In the genomic region with DNA sequence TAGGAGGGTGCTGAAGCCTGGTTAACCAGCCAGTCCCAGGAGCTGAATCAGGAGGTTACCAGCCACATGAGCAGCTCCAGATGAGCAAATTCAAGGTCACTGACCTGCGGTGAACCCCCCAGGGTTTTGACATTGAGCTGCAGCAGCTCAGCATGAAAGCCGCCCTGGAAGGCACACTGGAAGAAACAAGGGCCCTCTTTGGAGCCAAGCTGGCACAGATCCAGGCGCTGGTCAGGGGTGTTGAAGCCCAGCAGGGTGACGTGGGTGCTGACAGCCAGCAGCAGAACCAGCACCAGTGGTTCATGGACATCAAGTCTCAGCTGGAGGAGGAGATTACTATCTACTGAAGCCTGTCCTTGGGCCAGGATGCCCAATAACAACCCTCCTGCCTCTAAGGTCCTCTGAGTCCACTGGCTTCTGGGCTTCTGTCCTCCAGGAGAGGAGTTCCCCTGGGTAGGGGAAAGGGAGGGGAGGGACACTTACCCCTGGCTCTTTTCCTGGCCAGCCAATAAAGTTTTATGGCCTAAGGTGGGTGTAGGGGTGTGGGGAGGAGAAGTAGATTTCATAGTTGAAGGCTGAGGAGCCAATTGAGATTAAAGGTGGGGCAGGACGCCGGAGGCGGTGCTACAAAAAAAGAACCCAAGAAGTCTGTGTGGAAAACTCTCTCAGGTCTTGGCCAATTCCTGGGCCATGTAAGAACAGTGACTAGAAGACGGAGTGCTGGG, we compare ENCODE assay signal across 20 cellular contexts. TPM values are rescaled to one million over a fixed set of nuclear protein-coding genes. Genes with fewer than 3 reads are reported as not detected.
DNase-seq lines count a peak whose midpoint lies in the region; ATAC-seq, FAIRE-seq and TF ChIP-seq lines count a peak whose summit lies in the region.
"Had no signal": no experiment of that assay in that cellular context is flagged by ENCODE, and none has a peak within 500 bp of the region (broad histone marks: within the 10 kb centered on the region; RNA-seq: fewer than 3 reads in every experiment).

No MANE protein-coding gene starts in this region.

- in situ Hi-C loops in SK-MEL-5 (cut with HindIII; ENCODE audit: low pct_unique_long_range_greater_than_20kb, low sequenced_read_pairs) = no loop called here

- H3K9me3 Mint-ChIP-seq in neural progenitor cell = peaks cover 13% of the 10 kb centered on the region
- H3K9me3 Mint-ChIP-seq in activated naive CD4-positive, alpha-beta T cell treated with anti-CD3 and anti-CD28 coated beads, Interleukin-2, amount 50 U/mL, for 72 hours = peaks cover 4 to 11% of the 10 kb centered on the region in 2 donors

- H3K4me1 ChIP-seq in heart right ventricle (peaks cover 0 to 22% (median 0%) of the 10 kb centered on the region in 9 donors), neural progenitor cell (no peaks in the 10 kb centered on the region)
- H3K4me1 ChIP-seq: stomach, vagina had no signal

- no peak for TF ChIP-seq CTCF in heart right ventricle (IDR thresholded peaks at IDR 0.05)
- TF ChIP-seq CTCF in neural progenitor cell (IDR thresholded peaks at IDR 0.05) = no peak

- peak; percentile 71 to 96 (median 92) for ATAC-seq in heart right ventricle
- no peak for ATAC-seq in GM18907 (IDR thresholded peaks at IDR 0.05; ENCODE audit: unreplicated experiment)
- ATAC-seq in activated naive CD4-positive, alpha-beta T cell treated with anti-CD3 and anti-CD28 coated beads, Interleukin-2, amount 50 U/mL, for 72 hours = no peak

- H3K4me3 Mint-ChIP-seq in neural progenitor cell = no peak overlapping the region
- H3K4me3 Mint-ChIP-seq: activated CD4-positive, alpha-beta memory T cell treated with anti-CD3 and anti-CD28 coated beads, Interleukin-2, amount 10 ng/mL, durations not matched to agents 7 days and 5 days; activated naive CD8-positive, alpha-beta T cell treated with anti-CD3 and anti-CD28 coated beads, Interleukin-2, amount 10 ng/mL, durations not matched to agents 7 days and 5 days; mesothelial cell of epicardium had no signal

- peak; percentile 17 for DNase-seq in H54 (ENCODE audit: insufficient read length, low spot score)
- peak; percentile 91 for DNase-seq in SK-MEL-5 (ENCODE audit: low read depth, low spot score)
- DNase-seq in heart right ventricle = peak; percentile 78 to 81
- peak in 7 of 10 donors; percentile 21 to 90 (median 65) for DNase-seq in posterior cingulate gyrus
- DNase-seq in NCI-H1436 treated with DMSO at 0.1 percent for 48 hours (lab: John Stamatoyannopoulos, UW) = no peak
- DNase-seq in neural progenitor cell (ENCODE audit: low spot score) = no peak
- no peak for DNase-seq in activated naive CD4-positive, alpha-beta T cell treated with anti-CD3 and anti-CD28 coated beads, Interleukin-2, amount 50 U/mL, for 72 hours (ENCODE audit: low spot score in 2 of 2)
- DNase-seq: activated CD4-positive, alpha-beta memory T cell treated with anti-CD3 and anti-CD28 coated beads, Interleukin-2, amount 10 ng/mL, durations not matched to agents 7 days and 5 days; activated naive CD8-positive, alpha-beta T cell treated with anti-CD3 and anti-CD28 coated beads, Interleukin-2, amount 10 ng/mL, durations not matched to agents 7 days and 5 days; effector CD8-positive, alpha-beta T cell; KBM-7; stimulated activated CD4-positive, alpha-beta T cell treated with anti-CD3 and anti-CD28 coated beads, Interleukin-2, amount 100 ng/mL, for 24 hours; stomach; T-helper 1 cell had no signal

- no peaks in the 10 kb centered on the region for H3K36me3 Mint-ChIP-seq in neural progenitor cell
- H3K36me3 Mint-ChIP-seq in activated naive CD4-positive, alpha-beta T cell treated with anti-CD3 and anti-CD28 coated beads, Interleukin-2, amount 50 U/mL, for 72 hours = peaks cover 0 to 7% of the 10 kb centered on the region in 2 donors

- H3K4me3 ChIP-seq in heart right ventricle (no peak overlapping the region), neural progenitor cell (no peak overlapping the region)
- H3K4me3 ChIP-seq: stomach, vagina had no signal

- peak overlapping the region in 6 of 10 donors; percentile 30 to 81 (median 70) for H3K27ac ChIP-seq in heart right ventricle
- H3K27ac ChIP-seq in neural progenitor cell = no peak overlapping the region
- H3K27ac ChIP-seq: stomach, vagina, VCaP had no signal

- no peaks in the 10 kb centered on the region for H3K79me2 ChIP-seq in neural progenitor cell (ENCODE audit: low read depth)

- no peaks in the 10 kb centered on the region for H3K4me1 Mint-ChIP-seq in neural progenitor cell
- H3K4me1 Mint-ChIP-seq: activated CD4-positive, alpha-beta memory T cell treated with anti-CD3 and anti-CD28 coated beads, Interleukin-2, amount 10 ng/mL, durations not matched to agents 7 days and 5 days; mesothelial cell of epicardium had no signal

- FAIRE-seq in H54 (lab: Jason Lieb, UNC) = peak; percentile 15
- FAIRE-seq: bronchial epithelial cell, islet of Langerhans had no signal

- peaks cover 2% of the 10 kb centered on the region for H3F3A ChIP-seq in neural progenitor cell (ENCODE audit: low read depth)

- H3K27me3 Mint-ChIP-seq in neural progenitor cell (ENCODE audit: insufficient read depth, low read depth) = peaks cover under 1% of the 10 kb centered on the region

- no peaks in the 10 kb centered on the region for H4K20me1 ChIP-seq in neural progenitor cell (ENCODE audit: low read depth)

- H3K27ac Mint-ChIP-seq in neural progenitor cell = no peak overlapping the region
- no peak overlapping the region for H3K27ac Mint-ChIP-seq in activated naive CD4-positive, alpha-beta T cell treated with anti-CD3 and anti-CD28 coated beads, Interleukin-2, amount 50 U/mL, for 72 hours
- H3K27ac Mint-ChIP-seq: activated CD4-positive, alpha-beta memory T cell treated with anti-CD3 and anti-CD28 coated beads, Interleukin-2, amount 10 ng/mL, durations not matched to agents 7 days and 5 days; activated naive CD8-positive, alpha-beta T cell treated with anti-CD3 and anti-CD28 coated beads, Interleukin-2, amount 10 ng/mL, durations not matched to agents 7 days and 5 days; mesothelial cell of epicardium had no signal

- intact Hi-C loops in heart right ventricle (cut with DNase I) = no loop called here
- intact Hi-C loops in posterior cingulate gyrus (cut with DNase I) = no loop called here

- H2AFZ ChIP-seq in neural progenitor cell (replicated peaks) = no peak overlapping the region

- WGBS in heart right ventricle, 2 donors = 52 to 69% methylated on average over 8 of the region's 8 CpGs

- no peak for TF ChIP-seq POLR2A in H54 (IDR thresholded peaks at IDR 0.05; ENCODE audit: low read depth, low read length)

- H3K27me3 ChIP-seq in heart right ventricle (no peaks in the 10 kb centered on the region), neural progenitor cell (no peaks in the 10 kb centered on the region)
- H3K27me3 ChIP-seq: stomach, vagina had no signal

- peaks cover 0 to 13% (median 0%) of the 10 kb centered on the region in 11 donors for H3K9me3 ChIP-seq in heart right ventricle
- no peaks in the 10 kb centered on the region for H3K9me3 ChIP-seq in neural progenitor cell (ENCODE audit: low read depth)
- H3K9me3 ChIP-seq: vagina had no signal

- H3K9ac ChIP-seq in neural progenitor cell = no peak overlapping the region

- no peak overlapping the region for H3K4me2 ChIP-seq in neural progenitor cell

- H3K36me3 ChIP-seq in heart right ventricle (no peaks in the 10 kb centered on the region), neural progenitor cell (no peaks in the 10 kb centered on the region)
- H3K36me3 ChIP-seq: stomach, vagina had no signal

RNA-seq across cellular contexts. Expression of a gene that starts 29.4 kb away (rescaled TPM):
- total RNA-seq in SK-MEL-5 (2014; rRNA removed; shearing (Covaris generic)) = 0.11 and 0.13 TPM in 2 replicates
- polyA plus RNA-seq in SK-MEL-5 (2015; cell fraction: cytosol; rRNA removed) = not detected in 2 replicates
- not detected in 2 replicates for polyA plus RNA-seq in SK-MEL-5 (2015; cell fraction: nucleus; rRNA removed)
- total RNA-seq in heart right ventricle = not detected
- under 1 TPM in 1 of 2 donors, not detected in 1; 0.01 TPM for polyA plus RNA-seq in heart right ventricle
- total RNA-seq in neural progenitor cell (ENCODE audit: low replicate concordance) = 0.93 TPM in 1 of 2 replicates, not detected in the other
- not detected for total RNA-seq in activated naive CD4-positive, alpha-beta T cell treated with anti-CD3 and anti-CD28 coated beads, Interleukin-2, amount 50 U/mL, for 72 hours
- total RNA-seq: activated CD4-positive, alpha-beta memory T cell treated with anti-CD3 and anti-CD28 coated beads, Interleukin-2, amount 10 ng/mL, durations not matched to agents 7 days and 5 days; activated naive CD8-positive, alpha-beta T cell treated with anti-CD3 and anti-CD28 coated beads, Interleukin-2, amount 10 ng/mL, durations not matched to agents 7 days and 5 days; bronchial epithelial cell; stomach; vagina had no signal

Comparison
In these comparisons a context has a peak if more than half of its experiments do, and no peak if none do; other contexts are left out.
1. DNase-seq: peak in H54 (single experiment), SK-MEL-5 (single experiment), heart right ventricle (2 of 2) and posterior cingulate gyrus (7 of 10); none in NCI-H1436 treated with DMSO at 0.1 percent for 48 hours (single experiment), neural progenitor cell (single experiment) and activated naive CD4-positive, alpha-beta T cell treated with anti-CD3 and anti-CD28 coated beads, Interleukin-2, amount 50 U/mL, for 72 hours (0 of 2).
2. ATAC-seq: peak in heart right ventricle (8 of 8); none in GM18907 (single experiment) and activated naive CD4-positive, alpha-beta T cell treated with anti-CD3 and anti-CD28 coated beads, Interleukin-2, amount 50 U/mL, for 72 hours (0 of 2).